Comparison of ENCODE assay signal across 9 cellular contexts in the genomic region with DNA sequence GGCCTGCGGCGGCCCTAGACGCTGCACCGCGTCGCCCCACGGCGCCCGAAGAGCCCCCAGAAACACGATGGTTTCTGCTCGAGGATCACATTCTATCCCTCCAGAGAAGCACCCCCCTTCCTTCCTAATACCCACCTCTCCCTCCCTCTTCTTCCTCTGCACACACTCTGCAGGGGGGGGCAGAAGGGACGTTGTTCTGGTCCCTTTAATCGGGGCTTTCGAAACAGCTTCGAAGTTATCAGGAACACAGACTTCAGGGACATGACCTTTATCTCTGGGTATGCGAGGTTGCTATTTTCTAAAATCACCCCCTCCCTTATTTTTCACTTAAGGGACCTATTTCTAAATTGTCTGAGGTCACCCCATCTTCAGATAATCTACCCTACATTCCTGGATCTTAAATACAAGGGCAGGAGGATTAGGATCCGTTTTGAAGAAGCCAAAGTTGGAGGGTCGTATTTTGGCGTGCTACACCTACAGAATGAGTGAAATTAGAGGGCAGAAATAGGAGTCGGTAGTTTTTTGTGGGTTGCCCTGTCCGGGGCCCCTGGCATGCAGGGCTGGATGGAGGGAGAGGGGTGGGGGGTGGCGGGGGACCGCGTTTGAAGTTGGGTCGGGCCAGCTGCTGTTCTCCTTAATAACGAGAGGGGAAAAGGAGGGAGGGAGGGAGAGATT. TPM values are rescaled to one million over a fixed set of nuclear protein-coding genes. Genes with fewer than 3 reads are reported as not detected.
DNase-seq lines count a peak whose midpoint lies in the region; TF ChIP-seq lines count a peak whose summit lies in the region.
"Had no signal": no experiment of that assay in that cellular context is flagged by ENCODE, and none has a peak within 500 bp of the region (broad histone marks: within the 10 kb centered on the region; RNA-seq: fewer than 3 reads in every experiment).

No MANE protein-coding gene starts in this region.

- peak overlapping the region; percentile 95 for H3K4me3 Mint-ChIP-seq in activated T-cell treated with anti-CD3 and anti-CD28 coated beads, Interleukin-2, amount 50 U/mL, for 24 hours

- no peaks in the 10 kb centered on the region for H3K4me1 ChIP-seq in breast epithelium
- peaks cover 33% of the 10 kb centered on the region for H3K4me1 ChIP-seq in mesenchymal stem cell (ENCODE audit: control insufficient read depth, insufficient read depth, low read depth, low read length)
- peaks cover 0 to 63% (median 24%) of the 10 kb centered on the region in 4 donors for H3K4me1 ChIP-seq in tibial nerve

- peak overlapping the region; percentile 98 for H3K9ac ChIP-seq in mesenchymal stem cell (ENCODE audit: low read length)

- peaks cover 42% of the 10 kb centered on the region for H3K4me1 Mint-ChIP-seq in activated T-cell treated with anti-CD3 and anti-CD28 coated beads, Interleukin-2, amount 50 U/mL, for 24 hours (ENCODE audit: low read depth)

- no peaks in the 10 kb centered on the region for H3K9me3 ChIP-seq in breast epithelium
- H3K9me3 ChIP-seq in mesenchymal stem cell (ENCODE audit: control insufficient read depth, low read length) = no peaks in the 10 kb centered on the region
- H3K9me3 ChIP-seq in tibial nerve = no peaks in the 10 kb centered on the region

- intact Hi-C loops in breast epithelium (cut with DNase I; ENCODE audit: low total_unique reads) = no loop called here

- H3K23ac ChIP-seq in mesenchymal stem cell (ENCODE audit: low read length in 2 of 2) = no peak overlapping the region

- H3K27me3 ChIP-seq in breast epithelium (peaks cover 0 to 42% of the 10 kb centered on the region in 2 donors), mesenchymal stem cell (ENCODE audit: control insufficient read depth in 1 of 2, insufficient read depth in 1 of 2, low read length in 2 of 2) (peaks cover 36 to 72% of the 10 kb centered on the region in 2 experiments), tibial nerve (peaks cover 0 to 58% of the 10 kb centered on the region in 2 donors)

- no peak overlapping the region for H2AFZ ChIP-seq in mesenchymal stem cell (ENCODE audit: low read depth, low read length)

- peak overlapping the region; percentile 85 to 92 for H3K27ac ChIP-seq in breast epithelium
- H3K27ac ChIP-seq in mesenchymal stem cell (ENCODE audit: low read length, poor library complexity, severe bottlenecking) = no peak overlapping the region
- H3K27ac ChIP-seq in tibial nerve = peak overlapping the region; percentile 91 to 96 (median 94)
- H3K27ac ChIP-seq: C4-2B had no signal

- TF ChIP-seq EP300 in tibial nerve (IDR thresholded peaks at IDR 0.05) = no peak

- H2AK5ac ChIP-seq in mesenchymal stem cell (ENCODE audit: low read length, severe bottlenecking) = peak overlapping the region; percentile 62

- H3K4ac ChIP-seq in mesenchymal stem cell (ENCODE audit: low read depth in 1 of 2, low read length in 2 of 2) = peak overlapping the region in 1 of 2 experiments; percentile 60

- 3% methylated on average over 26 of the region's 26 CpGs for WGBS in mesenchymal stem cell
- 1 to 2% methylated on average over 23 to 25 of the region's 26 CpGs for WGBS in tibial nerve, 2 donors

- H3K27ac Mint-ChIP-seq in activated T-cell treated with anti-CD3 and anti-CD28 coated beads, Interleukin-2, amount 50 U/mL, for 24 hours = peak overlapping the region; percentile 100

- no peak for TF ChIP-seq POLR2A in breast epithelium (IDR thresholded peaks at IDR 0.05)
- TF ChIP-seq POLR2A in tibial nerve (IDR thresholded peaks at IDR 0.05) = no peak

- H3K4me3 ChIP-seq in breast epithelium = peak overlapping the region; percentile 62 to 83 (median 78)
- H3K4me3 ChIP-seq in mesenchymal stem cell (ENCODE audit: insufficient read depth in 1 of 2, low read depth in 1 of 2, low read length in 2 of 2) = peak overlapping the region; percentile 42 to 91
- peak overlapping the region; percentile 71 to 82 (median 72) for H3K4me3 ChIP-seq in tibial nerve

- H3K79me1 ChIP-seq in mesenchymal stem cell (replicated peaks; ENCODE audit: low read length, poor library complexity, severe bottlenecking) = peaks cover 17% of the 10 kb centered on the region

- H2BK15ac ChIP-seq in mesenchymal stem cell (ENCODE audit: low read depth, poor library complexity, severe bottlenecking) = peak overlapping the region; percentile 91

- peak overlapping the region; percentile 58 to 69 for H3K18ac ChIP-seq in mesenchymal stem cell (ENCODE audit: low read depth in 1 of 2, low read length in 2 of 2)

- no peak for DNase-seq in activated T-cell treated with anti-CD3 and anti-CD28 coated beads, Interleukin-2, amount 50 U/mL, for 24 hours
- no peak for DNase-seq in activated T-cell treated with anti-CD3 and anti-CD28 coated beads, Interleukin-2, amount 50 U/mL, for 48 hours
- DNase-seq in breast epithelium (ENCODE audit: low spot score in 2 of 2) = no peak
- peak; percentile 25 for DNase-seq in mesenchymal stem cell
- DNase-seq in tibial nerve (ENCODE audit: low spot score in 2 of 2) = no peak
- no peak for DNase-seq in NCI-H2196 treated with DMSO at 0.1 percent for 48 hours (lab: John Stamatoyannopoulos, UW; ENCODE audit: unreplicated experiment)
- DNase-seq in iPS-NIHi7 (ENCODE audit: extremely low spot score) = no peak
- DNase-seq in OCI-M2 (lab: John Stamatoyannopoulos, UW; ENCODE audit: unreplicated experiment) = no peak

- no peak for TF ChIP-seq CTCF in breast epithelium (IDR thresholded peaks at IDR 0.05)
- no peak for TF ChIP-seq CTCF in tibial nerve (IDR thresholded peaks at IDR 0.05)

- peak overlapping the region; percentile 67 for H4K91ac ChIP-seq in mesenchymal stem cell (ENCODE audit: low read length)

- peak overlapping the region; percentile 78 for H3K4me2 ChIP-seq in mesenchymal stem cell (ENCODE audit: low read length, poor library complexity, severe bottlenecking)

- H2BK5ac ChIP-seq in mesenchymal stem cell (ENCODE audit: low read depth, low read length, poor library complexity, severe bottlenecking) = no peak overlapping the region

- H3K36me3 ChIP-seq in breast epithelium (no peaks in the 10 kb centered on the region), mesenchymal stem cell (ENCODE audit: control insufficient read depth in 1 of 2, insufficient read depth in 2 of 2, low read depth in 1 of 2, low read length in 2 of 2) (peaks cover 14 to 18% of the 10 kb centered on the region in 2 experiments), tibial nerve (peaks cover 0 to 9% (median 0%) of the 10 kb centered on the region in 3 donors)

- H3K27me3 Mint-ChIP-seq in activated T-cell treated with anti-CD3 and anti-CD28 coated beads, Interleukin-2, amount 50 U/mL, for 24 hours = no peaks in the 10 kb centered on the region

- H4K8ac ChIP-seq in mesenchymal stem cell (ENCODE audit: low read length) = peak overlapping the region; percentile 41

- no peak overlapping the region for H2BK120ac ChIP-seq in mesenchymal stem cell (ENCODE audit: low read depth, low read length)

- peaks cover 59% of the 10 kb centered on the region for H3K36me3 Mint-ChIP-seq in activated T-cell treated with anti-CD3 and anti-CD28 coated beads, Interleukin-2, amount 50 U/mL, for 24 hours (ENCODE audit: low read depth)

- H3K14ac ChIP-seq in mesenchymal stem cell (ENCODE audit: low read length in 2 of 2) = no peak overlapping the region

- peak overlapping the region; percentile 2 to 46 for H2BK12ac ChIP-seq in mesenchymal stem cell (ENCODE audit: low read length in 2 of 2)

- no peaks in the 10 kb centered on the region for H3K9me3 Mint-ChIP-seq in activated T-cell treated with anti-CD3 and anti-CD28 coated beads, Interleukin-2, amount 50 U/mL, for 24 hours

RNA-seq across cellular contexts. Expression of a gene that starts 0.4 kb away (rescaled TPM):
- 10 to 100 TPM; 43.3 to 72.8 (median 53.7) TPM for total RNA-seq in breast epithelium
- polyA plus RNA-seq in mesenchymal stem cell (2013, experiment 1 of 2) = 42.1 TPM
- polyA plus RNA-seq in mesenchymal stem cell (2013, experiment 2 of 2) = 38.2 TPM
- total RNA-seq in tibial nerve = 100 to 1,000 TPM in 1 of 4 donors, 10 to 100 TPM in 3; 84.1 to 124 (median 89.7) TPM

RNA-seq across cellular contexts. Expression of a gene that starts 47.9 kb away (rescaled TPM):
- 1 to 10 TPM; 2.9 to 7.5 (median 6.9) TPM for total RNA-seq in breast epithelium
- 24.2 TPM for polyA plus RNA-seq in mesenchymal stem cell (2013, experiment 1 of 2)
- polyA plus RNA-seq in mesenchymal stem cell (2013, experiment 2 of 2) = 25.9 TPM
- 1 to 10 TPM; 1.8 to 4.4 (median 2.5) TPM for total RNA-seq in tibial nerve
